Comparison of ENCODE assay signal across 13 cellular contexts in genomic region chr1:8077602-8078001, GRCh38. TPM values are rescaled to one million over a fixed set of nuclear protein-coding genes. Genes with fewer than 3 reads are reported as not detected.
DNase-seq lines count a peak whose midpoint lies in the region; ATAC-seq, FAIRE-seq and TF ChIP-seq lines count a peak whose summit lies in the region.
"Had no signal": no experiment of that assay in that cellular context is flagged by ENCODE, and none has a peak within 500 bp of the region (broad histone marks: within the 10 kb centered on the region; RNA-seq: fewer than 3 reads in every experiment).

No MANE protein-coding gene starts in this region.

- H3K79me1 ChIP-seq in mesenchymal stem cell (replicated peaks; ENCODE audit: low read length, poor library complexity, severe bottlenecking) = no peaks in the 10 kb centered on the region

- peak; percentile 72 for DNase-seq in HT-29 (ENCODE audit: low spot score)
- peak; percentile 79 for DNase-seq in astrocyte (ENCODE audit: low read depth)
- DNase-seq in mesenchymal stem cell = no peak
- no peak for DNase-seq in thoracic aorta (ENCODE audit: low spot score)
- no peak for DNase-seq in activated CD4-positive, CD25-positive, alpha-beta regulatory T cell (lab: John Stamatoyannopoulos, UW)
- DNase-seq: NCI-H1105 had no signal

- H4K8ac ChIP-seq in mesenchymal stem cell (ENCODE audit: low read length) = no peak overlapping the region

- no peak overlapping the region for H3K4me3 ChIP-seq in astrocyte (ENCODE audit: insufficient read depth, low read depth, low read length)
- H3K4me3 ChIP-seq in mesenchymal stem cell (ENCODE audit: insufficient read depth in 1 of 2, low read depth in 1 of 2, low read length in 2 of 2) = no peak overlapping the region
- no peak overlapping the region for H3K4me3 ChIP-seq in thoracic aorta

- H3K9me3 ChIP-seq in astrocyte (ENCODE audit: insufficient read depth, low read depth, low read length) = no peaks in the 10 kb centered on the region
- no peaks in the 10 kb centered on the region for H3K9me3 ChIP-seq in mesenchymal stem cell (ENCODE audit: control insufficient read depth, low read length)
- no peaks in the 10 kb centered on the region for H3K9me3 ChIP-seq in thoracic aorta
- H3K9me3 ChIP-seq: neutrophil had no signal

- peak overlapping the region in 1 of 2 experiments; percentile 81 for H3K4ac ChIP-seq in mesenchymal stem cell (ENCODE audit: low read depth in 1 of 2, low read length in 2 of 2)

- H3K4me3 Mint-ChIP-seq in astrocyte (ENCODE audit: unreplicated experiment) = peak overlapping the region; percentile 51
- H3K4me3 Mint-ChIP-seq: T-helper 1 cell treated with Interleukin-12 subunit alpha and Interleukin-12 subunit beta and Interleukin-4 antibody, amounts not matched to agents 30 μg/mL and 1 μg/mL, for 36 hours had no signal

- no peaks in the 10 kb centered on the region for H3K9me3 Mint-ChIP-seq in astrocyte (ENCODE audit: unreplicated experiment)
- H3K9me3 Mint-ChIP-seq: T-helper 1 cell treated with Interleukin-12 subunit alpha and Interleukin-12 subunit beta and Interleukin-4 antibody, amounts not matched to agents 30 μg/mL and 1 μg/mL, for 36 hours had no signal

- H3K4me1 ChIP-seq in astrocyte (ENCODE audit: insufficient read depth, low read length) (peaks cover 38% of the 10 kb centered on the region), mesenchymal stem cell (ENCODE audit: control insufficient read depth, insufficient read depth, low read depth, low read length) (peaks cover 20% of the 10 kb centered on the region), thoracic aorta (ENCODE audit: control insufficient read depth in 1 of 2, low read depth in 2 of 2) (peaks cover 30 to 54% of the 10 kb centered on the region in 2 donors)

- ATAC-seq in thoracic aorta (ENCODE audit: insufficient number of reproducible peaks, low FRiP score, low read depth) (no peak), HG03135 (IDR thresholded peaks at IDR 0.05; ENCODE audit: unreplicated experiment) (no peak), HG02973 (IDR thresholded peaks at IDR 0.05; ENCODE audit: unreplicated experiment) (no peak), HG02840 (IDR thresholded peaks at IDR 0.05; ENCODE audit: low FRiP score, unreplicated experiment) (no peak)

- TF ChIP-seq CTCF in astrocyte (IDR thresholded peaks at IDR 0.05; ENCODE audit: insufficient read depth, low read depth, low read length) = no peak
- TF ChIP-seq CTCF in thoracic aorta (IDR thresholded peaks at IDR 0.05) = no peak

- H3K27ac ChIP-seq in astrocyte (ENCODE audit: low read depth, low read length) = peak overlapping the region; percentile 91
- peak overlapping the region; percentile 89 for H3K27ac ChIP-seq in mesenchymal stem cell (ENCODE audit: low read length, poor library complexity, severe bottlenecking)
- H3K27ac ChIP-seq in thoracic aorta = peak overlapping the region; percentile 81 to 83
- H3K27ac ChIP-seq: HL-60, neutrophil had no signal

- no peaks in the 10 kb centered on the region for H3K36me3 ChIP-seq in astrocyte (ENCODE audit: insufficient read depth, low read length)
- no peaks in the 10 kb centered on the region for H3K36me3 ChIP-seq in mesenchymal stem cell (ENCODE audit: control insufficient read depth in 1 of 2, insufficient read depth in 2 of 2, low read depth in 1 of 2, low read length in 2 of 2)
- no peaks in the 10 kb centered on the region for H3K36me3 ChIP-seq in thoracic aorta
- H3K36me3 ChIP-seq: neutrophil had no signal

- peak overlapping the region; percentile 71 for H3K9ac ChIP-seq in astrocyte (ENCODE audit: low read length)
- no peak overlapping the region for H3K9ac ChIP-seq in mesenchymal stem cell (ENCODE audit: low read length)

- WGBS in mesenchymal stem cell = 11% methylated on average over 3 of the region's 4 CpGs

- H3K18ac ChIP-seq in mesenchymal stem cell (ENCODE audit: low read depth in 1 of 2, low read length in 2 of 2) = peak overlapping the region in 1 of 2 experiments; percentile 66

- H2AK5ac ChIP-seq in mesenchymal stem cell (ENCODE audit: low read length, severe bottlenecking) = peak overlapping the region; percentile 61

- H3K27me3 Mint-ChIP-seq in astrocyte (ENCODE audit: low read depth, unreplicated experiment) = no peaks in the 10 kb centered on the region

- no peak overlapping the region for H2BK5ac ChIP-seq in mesenchymal stem cell (ENCODE audit: low read depth, low read length, poor library complexity, severe bottlenecking)

- no peaks in the 10 kb centered on the region for H3K79me2 ChIP-seq in astrocyte (ENCODE audit: insufficient read depth, low read length)

- H3K27me3 ChIP-seq in astrocyte (ENCODE audit: insufficient read depth, low read length) (no peaks in the 10 kb centered on the region), mesenchymal stem cell (ENCODE audit: control insufficient read depth in 1 of 2, insufficient read depth in 1 of 2, low read length in 2 of 2) (no peaks in the 10 kb centered on the region), thoracic aorta (replicated peaks; ENCODE audit: insufficient read depth) (no peaks in the 10 kb centered on the region)

- no peaks in the 10 kb centered on the region for H3K36me3 Mint-ChIP-seq in astrocyte (ENCODE audit: low read depth, unreplicated experiment)

- H2BK15ac ChIP-seq in mesenchymal stem cell (ENCODE audit: low read depth, poor library complexity, severe bottlenecking) = peak overlapping the region; percentile 56

- H3K27ac Mint-ChIP-seq in astrocyte (ENCODE audit: unreplicated experiment) = peak overlapping the region; percentile 90
- H3K27ac Mint-ChIP-seq: T-helper 1 cell treated with Interleukin-12 subunit alpha and Interleukin-12 subunit beta and Interleukin-4 antibody, amounts not matched to agents 30 μg/mL and 1 μg/mL, for 36 hours had no signal

- H2BK120ac ChIP-seq in mesenchymal stem cell (ENCODE audit: low read depth, low read length) = peak overlapping the region; percentile 85

- no peak for FAIRE-seq in astrocyte (lab: Jason Lieb, UNC)
- FAIRE-seq: GM12891 had no signal

- H4K20me1 ChIP-seq in astrocyte (ENCODE audit: insufficient read depth, low read length) = no peaks in the 10 kb centered on the region

- H3K4me2 ChIP-seq in astrocyte (ENCODE audit: low read length) = peak overlapping the region; percentile 56
- H3K4me2 ChIP-seq in mesenchymal stem cell (ENCODE audit: low read length, poor library complexity, severe bottlenecking) = no peak overlapping the region

- peak overlapping the region in 1 of 2 experiments; percentile 80 for H2BK12ac ChIP-seq in mesenchymal stem cell (ENCODE audit: low read length in 2 of 2)

- H3K14ac ChIP-seq in mesenchymal stem cell (ENCODE audit: low read length in 2 of 2) = no peak overlapping the region

- H3K23ac ChIP-seq in mesenchymal stem cell (ENCODE audit: low read length in 2 of 2) = no peak overlapping the region

- H4K91ac ChIP-seq in mesenchymal stem cell (ENCODE audit: low read length) = peak overlapping the region; percentile 60

- H2AFZ ChIP-seq in astrocyte (ENCODE audit: low read depth, low read length) (no peak overlapping the region), mesenchymal stem cell (ENCODE audit: low read depth, low read length) (no peak overlapping the region)

- peaks cover 49% of the 10 kb centered on the region for H3K4me1 Mint-ChIP-seq in astrocyte (ENCODE audit: low read depth, unreplicated experiment)

RNA-seq across cellular contexts. Expression of gene ERRFI1, which starts 51.5 kb away (rescaled TPM):
- 76.1 and 76.5 TPM in 2 replicates for total RNA-seq in HT-29 (2014; rRNA removed; shearing (Covaris generic))
- total RNA-seq in astrocyte = 81.5 and 119 TPM in 2 replicates
- polyA plus RNA-seq in mesenchymal stem cell (2013, experiment 1 of 2) = 109 TPM
- 106 TPM for polyA plus RNA-seq in mesenchymal stem cell (2013, experiment 2 of 2)
- 100 to 1,000 TPM; 101 to 158 TPM for total RNA-seq in thoracic aorta

Comparison
In these comparisons a context has a peak if more than half of its experiments do, and no peak if none do; other contexts are left out.
1. DNase-seq: peak in HT-29 (single experiment) and astrocyte (single experiment); none in mesenchymal stem cell (single experiment), thoracic aorta (single experiment) and activated CD4-positive, CD25-positive, alpha-beta regulatory T cell (0 of 4).
2. Peak in every context shown above with its lines, with median percentiles within 50 percentile points of each other: H3K27ac ChIP-seq.